8 cellular contexts compared by ENCODE assay signal in genomic region chr4:52861879-52862604, GRCh38. TPM values are rescaled to one million over a fixed set of nuclear protein-coding genes. Genes with fewer than 3 reads are reported as not detected.
DNase-seq lines count a peak whose midpoint lies in the region; ATAC-seq, FAIRE-seq and TF ChIP-seq lines count a peak whose summit lies in the region.

TSS of gene RASL11B (plus strand) at chr4:52862317. CDS start at chr4:52862508, 191 bp downstream.

- H3K9me3 ChIP-seq in SU-DHL-6 (ENCODE audit: insufficient read depth, low read length) (no peaks in the 10 kb centered on the region), transverse colon (no peaks in the 10 kb centered on the region)

- 0% methylated on average over 50 of the region's 93 CpGs; no CpG with 5 or more reads in 1 of the 2 donors for WGBS in transverse colon (ENCODE audit: low coverage in 1 of 2), 2 donors

- H4K20me1 ChIP-seq in SU-DHL-6 (ENCODE audit: low read depth, low read length), result no peaks in the 10 kb centered on the region

- H3K4me2 ChIP-seq in SU-DHL-6 (ENCODE audit: low read depth, low read length, poor library complexity, severe bottlenecking), result peak within 1 kb of the TSS; percentile 45

- peak within 1 kb of the TSS; percentile 37 for H3K4me3 ChIP-seq in SU-DHL-6 (ENCODE audit: insufficient read depth, low read length, poor library complexity, severe bottlenecking)
- H3K4me3 ChIP-seq in transverse colon, result peak within 1 kb of the TSS; percentile 39 to 72 (median 54)

- H3K4me1 Mint-ChIP-seq in activated naive CD8-positive, alpha-beta T cell treated with anti-CD3 and anti-CD28 coated beads, Interleukin-2, amount 50 U/mL, for 24 hours, result peaks cover 6% of the 10 kb centered on the region

- no peaks in the 10 kb centered on the region for H3K79me2 ChIP-seq in SU-DHL-6 (ENCODE audit: insufficient read depth, low read length)

- peaks cover 6% of the 10 kb centered on the region for H3K9me3 Mint-ChIP-seq in activated naive CD8-positive, alpha-beta T cell treated with anti-CD3 and anti-CD28 coated beads, Interleukin-2, amount 50 U/mL, for 24 hours

- no peak within 1 kb of the TSS for H2AFZ ChIP-seq in SU-DHL-6 (ENCODE audit: low read depth, low read length, severe bottlenecking)

- peak within 1 kb of the TSS; percentile 59 for H3K4me3 Mint-ChIP-seq in activated naive CD8-positive, alpha-beta T cell treated with anti-CD3 and anti-CD28 coated beads, Interleukin-2, amount 50 U/mL, for 24 hours

- TF ChIP-seq CTCF in SU-DHL-6 (IDR thresholded peaks at IDR 0.05; ENCODE audit: insufficient read depth, low read length, poor library complexity, severe bottlenecking) (no peak), transverse colon (IDR thresholded peaks at IDR 0.05) (peak in 4 of 5 experiments; percentile 30 to 51 (median 34))

- TF ChIP-seq EP300 in transverse colon (IDR thresholded peaks at IDR 0.05; ENCODE audit: low read depth), result no peak

- H3K27me3 ChIP-seq in SU-DHL-6 (ENCODE audit: low read length) (no peaks in the 10 kb centered on the region), transverse colon (peaks cover 16% of the 10 kb centered on the region)

- DNase-seq in ELF-1 (ENCODE audit: low read depth, low spot score) (peak; percentile 85), H54 (ENCODE audit: insufficient read length, low spot score) (peak; percentile 47), M059J (ENCODE audit: low read depth) (peak; percentile 60), left cardiac atrium (peak; percentile 88), posterior vena cava (ENCODE audit: low spot score) (peak; percentile 94), transverse colon (peak; percentile 84)
- DNase-seq in activated naive CD8-positive, alpha-beta T cell treated with anti-CD3 and anti-CD28 coated beads, Interleukin-2, amount 50 U/mL, for 24 hours, result peak; percentile 85

- peak; percentile 96 for ATAC-seq in activated naive CD8-positive, alpha-beta T cell treated with anti-CD3 and anti-CD28 coated beads, Interleukin-2, amount 50 U/mL, for 24 hours
- ATAC-seq in left cardiac atrium, result peak; percentile 96 to 98

- TF ChIP-seq POLR2A in H54 (IDR thresholded peaks at IDR 0.05; ENCODE audit: low read depth, low read length) (peak; percentile 71), transverse colon (IDR thresholded peaks at IDR 0.05) (peak; percentile 14)

- no peak within 1 kb of the TSS for H3K27ac Mint-ChIP-seq in activated naive CD8-positive, alpha-beta T cell treated with anti-CD3 and anti-CD28 coated beads, Interleukin-2, amount 50 U/mL, for 24 hours

- peaks cover 38% of the 10 kb centered on the region for H3K27me3 Mint-ChIP-seq in activated naive CD8-positive, alpha-beta T cell treated with anti-CD3 and anti-CD28 coated beads, Interleukin-2, amount 50 U/mL, for 24 hours

- H3K27ac ChIP-seq in SU-DHL-6 (ENCODE audit: low read depth, low read length) (no peak within 1 kb of the TSS), transverse colon (peak within 1 kb of the TSS; percentile 36 to 55 (median 49))

- in situ Hi-C loops in transverse colon (cut with MboI; ENCODE audit: low pct_ligation_motif_present in 1 of 4, low pct_unique_long_range_greater_than_20kb in 1 of 4, low sequenced_read_pairs in 3 of 4), result no loop called here

- no peaks in the 10 kb centered on the region for H3K9me2 ChIP-seq in SU-DHL-6 (replicated peaks; ENCODE audit: insufficient read depth, low read length)

- peaks cover 4 to 14% (median 11%) of the 10 kb centered on the region in 4 donors for H3K4me1 ChIP-seq in transverse colon

- intact Hi-C loops in left cardiac atrium (cut with DNase I) (loop anchor here (5.0 to 10.0 kb wide), 2 partner anchors 137 to 140 kb away; no protein-coding TSS in a partner anchor), posterior vena cava (cut with DNase I) (loop anchor here in 1 of 2 donors (5.0 to 10.0 kb wide), 2 partner anchors 137 to 985 kb away; no protein-coding TSS in a partner anchor), transverse colon (cut with DNase I; ENCODE audit: low total_unique reads) (no loop called here)

- H3F3A ChIP-seq in SU-DHL-6 (ENCODE audit: insufficient read depth), result no peaks in the 10 kb centered on the region

- H3K36me3 ChIP-seq in SU-DHL-6 (ENCODE audit: low read length), result no peaks in the 10 kb centered on the region
- no peaks in the 10 kb centered on the region for H3K36me3 ChIP-seq in transverse colon

- peak within 1 kb of the TSS; percentile 28; the same call in 1 of the 2 replicates for H3K9ac ChIP-seq in SU-DHL-6 (ENCODE audit: low read length)

- no peaks in the 10 kb centered on the region for H3K36me3 Mint-ChIP-seq in activated naive CD8-positive, alpha-beta T cell treated with anti-CD3 and anti-CD28 coated beads, Interleukin-2, amount 50 U/mL, for 24 hours (ENCODE audit: low read depth)

- no peak for FAIRE-seq in H54 (lab: Jason Lieb, UNC)

RNA-seq across cellular contexts. Expression of gene RASL11B, which starts in this region (rescaled TPM):
- 0.17 TPM in 1 of 2 replicates, not detected in the other for total RNA-seq in M059J (2014; rRNA removed; shearing (Covaris generic))
- 1 to 10 TPM; 3.7 to 8.0 TPM for total RNA-seq in left cardiac atrium
- 10 to 100 TPM in 1 of 2 donors, 1 to 10 TPM in 1; 8.9 to 26.8 TPM for total RNA-seq in posterior vena cava
- under 1 TPM in 2 of 4 donors, not detected in 2; 0.55 to 0.64 TPM for total RNA-seq in transverse colon

Comparison
In these comparisons a context has a peak if more than half of its experiments do, and no peak if none do; other contexts are left out.
1. Peak in DNase-seq in M059J; RNA of the gene not detected or under 1 TPM.
2. Peak in DNase-seq, H3K4me3 ChIP-seq and H3K27ac ChIP-seq in transverse colon; RNA of the gene not detected or under 1 TPM.